ENCODE assay signal across 1 cellular context in the genomic region with DNA sequence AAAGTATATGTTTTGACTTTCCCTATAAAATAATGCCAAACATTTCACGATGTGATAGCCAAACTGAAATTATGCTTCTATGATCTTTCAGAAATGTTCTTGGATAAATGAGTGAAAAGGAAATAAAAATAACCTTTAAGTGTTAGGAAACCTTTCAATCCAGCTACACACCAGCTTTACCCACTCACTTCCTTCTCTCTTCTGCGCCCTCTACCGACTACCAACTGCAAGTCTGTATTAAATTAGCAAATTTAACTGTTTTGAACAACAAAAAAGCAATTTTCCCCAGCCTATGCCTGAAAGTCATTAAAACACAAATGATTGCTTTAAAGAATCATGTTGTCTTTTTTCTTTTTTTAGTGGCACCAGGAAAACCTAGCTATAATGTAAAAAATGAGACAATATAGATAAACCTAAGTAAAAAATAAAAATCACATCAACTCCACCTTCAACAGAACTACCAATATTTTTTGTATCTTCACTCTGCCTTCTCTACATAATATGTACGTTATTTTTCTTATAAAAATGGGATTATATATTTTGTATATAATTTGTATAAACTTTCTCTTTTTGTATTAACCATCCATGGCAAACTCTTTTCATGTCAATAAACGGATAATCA.
TF ChIP-seq lines count a peak whose summit lies in the region.

No MANE protein-coding gene starts in this region.

TF ChIP-seq in H1, 55 proteins besides CTCF, POLR2A, EP300 and RAD21 (continued from another document):
- TF ChIP-seq, protein P1, sequence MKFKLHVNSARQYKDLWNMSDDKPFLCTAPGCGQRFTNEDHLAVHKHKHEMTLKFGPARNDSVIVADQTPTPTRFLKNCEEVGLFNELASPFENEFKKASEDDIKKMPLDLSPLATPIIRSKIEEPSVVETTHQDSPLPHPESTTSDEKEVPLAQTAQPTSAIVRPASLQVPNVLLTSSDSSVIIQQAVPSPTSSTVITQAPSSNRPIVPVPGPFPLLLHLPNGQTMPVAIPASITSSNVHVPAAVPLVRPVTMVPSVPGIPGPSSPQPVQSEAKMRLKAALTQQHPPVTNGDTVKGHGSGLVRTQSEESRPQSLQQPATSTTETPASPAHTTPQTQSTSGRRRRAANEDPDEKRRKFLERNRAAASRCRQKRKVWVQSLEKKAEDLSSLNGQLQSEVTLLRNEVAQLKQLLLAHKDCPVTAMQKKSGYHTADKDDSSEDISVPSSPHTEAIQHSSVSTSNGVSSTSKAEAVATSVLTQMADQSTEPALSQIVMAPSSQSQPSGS (IDR thresholded peaks at IDR 0.05; ENCODE audit: low read length), result no peak
- no peak for TF ChIP-seq JUND (IDR thresholded peaks at IDR 0.05; ENCODE audit: low read length)
- TF ChIP-seq SP1 (IDR thresholded peaks at IDR 0.05; ENCODE audit: low read depth, low read length), result no peak
- no peak for TF ChIP-seq CEBPB (IDR thresholded peaks at IDR 0.05; ENCODE audit: low read depth, low read length)
- no peak for TF ChIP-seq SIRT6 (IDR thresholded peaks at IDR 0.05; ENCODE audit: low read length)
- TF ChIP-seq JUN (IDR thresholded peaks at IDR 0.05; ENCODE audit: low read depth, low read length), result no peak
- no peak for TF ChIP-seq RNF2 (IDR thresholded peaks at IDR 0.05; ENCODE audit: borderline replicate concordance, low read depth, low read length, missing control alignments, poor library complexity, severe bottlenecking)
- TF ChIP-seq, protein P2, sequence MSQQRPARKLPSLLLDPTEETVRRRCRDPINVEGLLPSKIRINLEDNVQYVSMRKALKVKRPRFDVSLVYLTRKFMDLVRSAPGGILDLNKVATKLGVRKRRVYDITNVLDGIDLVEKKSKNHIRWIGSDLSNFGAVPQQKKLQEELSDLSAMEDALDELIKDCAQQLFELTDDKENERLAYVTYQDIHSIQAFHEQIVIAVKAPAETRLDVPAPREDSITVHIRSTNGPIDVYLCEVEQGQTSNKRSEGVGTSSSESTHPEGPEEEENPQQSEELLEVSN (IDR thresholded peaks at IDR 0.05), result no peak
- TF ChIP-seq TAF1 (IDR thresholded peaks at IDR 0.05; ENCODE audit: low read depth, low read length), result no peak
- TF ChIP-seq SP2 (IDR thresholded peaks at IDR 0.05; ENCODE audit: low read length), result no peak
- TF ChIP-seq EZH2 (IDR thresholded peaks at IDR 0.05; ENCODE audit: low read depth, low read length, severe bottlenecking), result no peak
- no peak for TF ChIP-seq BCL11A (IDR thresholded peaks at IDR 0.05; ENCODE audit: low read depth in 2 of 2, low read length in 2 of 2)
- no peak for TF ChIP-seq POLR2AphosphoS5 (IDR thresholded peaks at IDR 0.05; ENCODE audit: low read depth, low read length)
- TF ChIP-seq TEAD4 (IDR thresholded peaks at IDR 0.05; ENCODE audit: low read depth, low read length), result no peak
TF ChIP-seq in H1: peak in this region for 0.
